ENCODE assay signal across 8 cellular contexts in genomic region chr16:10878644-10879498, GRCh38. TPM values are rescaled to one million over a fixed set of nuclear protein-coding genes. Genes with fewer than 3 reads are reported as not detected.
DNase-seq lines count a peak whose midpoint lies in the region; ATAC-seq and TF ChIP-seq lines count a peak whose summit lies in the region.

No MANE protein-coding gene starts in this region.

- peaks cover 0 to 40% (median 0%) of the 10 kb centered on the region in 4 donors for H3K27me3 ChIP-seq in esophagus squamous epithelium
- H3K27me3 ChIP-seq in naive thymus-derived CD4-positive, alpha-beta T cell (ENCODE audit: control insufficient read depth in 2 of 2, insufficient read depth in 2 of 2, low read length in 2 of 2): peaks cover 0 to 4% of the 10 kb centered on the region in 2 donors

- H3K4me1 ChIP-seq in esophagus squamous epithelium: peaks cover 23 to 56% (median 31%) of the 10 kb centered on the region in 3 donors
- peaks cover 0 to 53% of the 10 kb centered on the region in 2 donors for H3K4me1 ChIP-seq in naive thymus-derived CD4-positive, alpha-beta T cell (ENCODE audit: control insufficient read depth in 2 of 2, insufficient read depth in 2 of 2, low read length in 2 of 2)

- no peak for TF ChIP-seq CTCF in esophagus squamous epithelium (IDR thresholded peaks at IDR 0.05)

- H3K36me3 ChIP-seq in esophagus squamous epithelium: no peaks in the 10 kb centered on the region
- no peaks in the 10 kb centered on the region for H3K36me3 ChIP-seq in naive thymus-derived CD4-positive, alpha-beta T cell (ENCODE audit: control insufficient read depth in 2 of 3, insufficient read depth in 3 of 3, low read length in 3 of 3)

- H3K4me3 Mint-ChIP-seq in T-cell: peak overlapping the region; percentile 84 to 93 (median 88)
- peak overlapping the region; percentile 65 to 95 (median 86) for H3K4me3 Mint-ChIP-seq in naive thymus-derived CD4-positive, alpha-beta T cell

- ATAC-seq in GM21447 (IDR thresholded peaks at IDR 0.05; ENCODE audit: unreplicated experiment) (peak; percentile 28), T-cell (replicated peaks in 1 of 4) (peak in 2 of 4 experiments; percentile 31 to 45)
- peak; percentile 32 for ATAC-seq in naive thymus-derived CD4-positive, alpha-beta T cell

- no peaks in the 10 kb centered on the region for H3K9me3 ChIP-seq in esophagus squamous epithelium
- no peaks in the 10 kb centered on the region for H3K9me3 ChIP-seq in naive thymus-derived CD4-positive, alpha-beta T cell (ENCODE audit: control insufficient read depth in 2 of 3, low read length in 3 of 3)

- DNase-seq in Daoy (ENCODE audit: low read depth) (peak; percentile 38), T-cell (no peak), esophagus squamous epithelium (lab: John Stamatoyannopoulos, UW) (no peak), pons (ENCODE audit: low spot score) (no peak), NCI-H510A (lab: John Stamatoyannopoulos, UW) (no peak), HuH-7.5 (ENCODE audit: low spot score) (no peak)
- DNase-seq in naive thymus-derived CD4-positive, alpha-beta T cell: peak in 1 of 9 donors; percentile 48

- intact Hi-C loops in esophagus squamous epithelium (cut with DNase I): no loop called here
- intact Hi-C loops in naive thymus-derived CD4-positive, alpha-beta T cell (cut with micrococcal nuclease): loop anchor here in 1 of 2 donors (2.0 kb wide), 1 partner anchor 64 kb away; the partner anchor contains the start of gene DEXI

- POLR2A ChIA-PET in T-cell (lab: Charles Lee): interaction anchor here in 1 of 2 donors (0.6 kb wide), 1 partner anchor 356 kb away, joined by 8 read pairs; no protein-coding TSS in a partner anchor
- POLR2A ChIA-PET in naive thymus-derived CD4-positive, alpha-beta T cell (lab: Charles Lee): no interaction called here

- H3K9me3 Mint-ChIP-seq in T-cell: no peaks in the 10 kb centered on the region
- peaks cover 0 to 2% (median 0%) of the 10 kb centered on the region in 11 donors for H3K9me3 Mint-ChIP-seq in naive thymus-derived CD4-positive, alpha-beta T cell

- no peaks in the 10 kb centered on the region for H3K36me3 Mint-ChIP-seq in T-cell
- H3K36me3 Mint-ChIP-seq in naive thymus-derived CD4-positive, alpha-beta T cell: peaks cover 0 to 13% (median 0%) of the 10 kb centered on the region in 5 donors

- CTCF ChIA-PET in T-cell (lab: Charles Lee): no interaction called here
- CTCF ChIA-PET in naive thymus-derived CD4-positive, alpha-beta T cell (lab: Charles Lee): no interaction called here

- 0 to 2% methylated on average over 16 to 32 of the region's 49 CpGs for WGBS in esophagus squamous epithelium, 2 donors

- H3K27ac Mint-ChIP-seq in T-cell: peak overlapping the region in 1 of 2 donors; percentile 28
- peak overlapping the region in 1 of 9 donors; percentile 68 for H3K27ac Mint-ChIP-seq in naive thymus-derived CD4-positive, alpha-beta T cell

- H3K27ac ChIP-seq in esophagus squamous epithelium: peak overlapping the region; percentile 52 to 72 (median 58)
- H3K27ac ChIP-seq in naive thymus-derived CD4-positive, alpha-beta T cell (ENCODE audit: low read depth, low read length): no peak overlapping the region

- peaks cover 45 to 64% (median 49%) of the 10 kb centered on the region in 3 donors for H3K4me1 Mint-ChIP-seq in T-cell
- peaks cover 29 to 71% (median 41%) of the 10 kb centered on the region in 7 donors for H3K4me1 Mint-ChIP-seq in naive thymus-derived CD4-positive, alpha-beta T cell

- peaks cover 39 to 49% of the 10 kb centered on the region in 2 donors for H3K27me3 Mint-ChIP-seq in T-cell
- H3K27me3 Mint-ChIP-seq in naive thymus-derived CD4-positive, alpha-beta T cell: peaks cover 56 to 65% (median 63%) of the 10 kb centered on the region in 5 donors

- peak in 1 of 4 donors; percentile 24 for TF ChIP-seq POLR2A in esophagus squamous epithelium (IDR thresholded peaks at IDR 0.05)

- peak overlapping the region; percentile 43 to 80 (median 52) for H3K4me3 ChIP-seq in esophagus squamous epithelium
- peak overlapping the region; percentile 47 for H3K4me3 ChIP-seq in naive thymus-derived CD4-positive, alpha-beta T cell (ENCODE audit: low read length)

RNA-seq across cellular contexts. Expression of gene CIITA, which starts 1.9 kb away (rescaled TPM):
- total RNA-seq in Daoy (2014; rRNA removed; shearing (Covaris generic)): not detected in 2 replicates
- total RNA-seq in T-cell: 10 to 100 TPM; 10.5 to 36.7 (median 12.5) TPM
- total RNA-seq in esophagus squamous epithelium: 10 to 100 TPM in 1 of 4 donors, 1 to 10 TPM in 3; 3.2 to 12.6 (median 5.7) TPM
- total RNA-seq in naive thymus-derived CD4-positive, alpha-beta T cell: 10 to 100 TPM in 2 of 5 experiments, 1 to 10 TPM in 3; 1.0 to 72.1 (median 6.7) TPM
- polyA plus RNA-seq in naive thymus-derived CD4-positive, alpha-beta T cell: under 1 TPM; 0.12 to 0.27 TPM
